Comparison of ENCODE assay signal across 30 cellular contexts in genomic region chr20:61816606-61817005, GRCh38.
"Had no signal": no experiment of that assay in that cellular context is flagged by ENCODE, and none has a peak within 500 bp of the region (broad histone marks: within the 10 kb centered on the region; RNA-seq: fewer than 3 reads in every experiment).

No MANE protein-coding gene starts in this region.

- H3K27ac ChIP-seq: adrenal gland, body of pancreas, colonic mucosa, esophagus muscularis mucosa, foreskin keratinocyte, gastrocnemius medialis, WERI-Rb-1 had no signal

- ATAC-seq: activated CD4-positive, CD25-positive, alpha-beta regulatory T cell treated with anti-CD3 and anti-CD28 coated beads, Interleukin-2, amount 50 U/mL, for 24 hours; activated CD8-positive, alpha-beta memory T cell treated with anti-CD3 and anti-CD28 coated beads, Interleukin-2, amount 10 ng/mL, durations not matched to agents 7 days and 5 days; activated CD8-positive, alpha-beta T cell treated with anti-CD3 and anti-CD28 coated beads, Interleukin-2, amount 10 ng/mL, durations not matched to agents 7 days and 5 days; activated naive CD8-positive, alpha-beta T cell treated with anti-CD3 and anti-CD28 coated beads, Interleukin-2, amount 50 U/mL, for 24 hours; body of pancreas; foreskin keratinocyte; gastrocnemius medialis; T-helper 17 cell had no signal

- H3K4me3 ChIP-seq: adrenal gland, body of pancreas, colonic mucosa, esophagus muscularis mucosa, gastrocnemius medialis had no signal

- H3K9me3 ChIP-seq: adrenal gland, body of pancreas, colonic mucosa, esophagus muscularis mucosa, gastrocnemius medialis had no signal

- H3K27me3 ChIP-seq: adrenal gland, body of pancreas, colonic mucosa, gastrocnemius medialis had no signal

- H3K36me3 ChIP-seq: adrenal gland, colonic mucosa, esophagus muscularis mucosa, gastrocnemius medialis, WERI-Rb-1 had no signal

- H3K4me1 ChIP-seq: adrenal gland, body of pancreas, colonic mucosa, esophagus muscularis mucosa, foreskin keratinocyte, gastrocnemius medialis had no signal

- DNase-seq: activated B cell treated with CpG ODN at 0.5 μM for 24 hours; activated CD4-positive, alpha-beta memory T cell treated with anti-CD3 and anti-CD28 coated beads for 36 hours; activated CD4-positive, alpha-beta T cell treated with anti-CD3 and anti-CD28 coated beads, Interleukin-2, amount 10 ng/mL, durations not matched to agents 24 days and 14 days; activated CD8-positive, alpha-beta memory T cell treated with anti-CD3 and anti-CD28 coated beads, Interleukin-2, amount 10 ng/mL, durations not matched to agents 7 days and 5 days; activated CD8-positive, alpha-beta memory T cell treated with anti-CD3 and anti-CD28 coated beads, Interleukin-2, amount 50 U/mL, for 4 hours; activated CD8-positive, alpha-beta T cell treated with anti-CD3 and anti-CD28 coated beads, Interleukin-2, amount 10 ng/mL, durations not matched to agents 7 days and 5 days; activated effector memory CD4-positive, alpha-beta T cell treated with anti-CD3 and anti-CD28 coated beads, Interleukin-2, amount 50 U/mL, for 16 hours; activated naive CD4-positive, alpha-beta T cell treated with anti-CD3 and anti-CD28 coated beads for 36 hours; activated naive CD8-positive, alpha-beta T cell treated with anti-CD3 and anti-CD28 coated beads for 36 hours; activated naive CD8-positive, alpha-beta T cell treated with anti-CD3 and anti-CD28 coated beads, Interleukin-2, amount 50 U/mL, for 24 hours; activated T-cell treated with anti-CD3 and anti-CD28 coated beads, Interleukin-2, amount 50 U/mL, for 1 hour; activated T-cell treated with anti-CD3 and anti-CD28 coated beads, Interleukin-2, amount 50 U/mL, for 48 hours; adrenal gland; amygdala; aorta; body of pancreas; central memory CD4-positive, alpha-beta T cell; cerebellar nuclear complex; colonic mucosa; effector memory CD4-positive, alpha-beta T cell; endodermal cell; foreskin keratinocyte; gastrocnemius medialis; head of caudate nucleus; T-helper 1 cell; T-helper 17 cell; T1000; WERI-Rb-1 had no signal
